1 cellular context compared by ENCODE assay signal in the genomic region with DNA sequence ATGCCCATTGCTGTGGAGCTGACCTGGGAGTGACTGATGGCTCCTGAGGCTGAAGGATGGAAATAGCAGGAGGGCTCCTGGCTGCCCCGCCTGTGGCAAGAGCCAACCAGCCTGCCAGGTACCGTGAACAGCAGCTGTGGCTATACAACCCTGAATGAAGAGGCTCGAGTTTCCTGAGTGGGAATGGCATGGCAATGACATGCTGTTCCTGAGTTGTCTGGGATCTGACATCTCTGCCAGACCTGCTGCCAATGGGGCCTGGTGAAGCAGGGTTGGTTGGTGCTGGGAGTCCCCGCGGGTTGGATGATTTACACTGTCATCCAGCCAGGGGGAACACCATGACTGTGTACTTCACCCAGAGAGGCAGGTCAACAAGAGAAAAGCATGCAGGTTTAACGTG.
TF ChIP-seq lines count a peak whose summit lies in the region.

No MANE protein-coding gene starts in this region.

TF ChIP-seq in HepG2, 621 proteins besides CTCF, POLR2A, EP300 and RAD21:
- TF ChIP-seq, protein P1, sequence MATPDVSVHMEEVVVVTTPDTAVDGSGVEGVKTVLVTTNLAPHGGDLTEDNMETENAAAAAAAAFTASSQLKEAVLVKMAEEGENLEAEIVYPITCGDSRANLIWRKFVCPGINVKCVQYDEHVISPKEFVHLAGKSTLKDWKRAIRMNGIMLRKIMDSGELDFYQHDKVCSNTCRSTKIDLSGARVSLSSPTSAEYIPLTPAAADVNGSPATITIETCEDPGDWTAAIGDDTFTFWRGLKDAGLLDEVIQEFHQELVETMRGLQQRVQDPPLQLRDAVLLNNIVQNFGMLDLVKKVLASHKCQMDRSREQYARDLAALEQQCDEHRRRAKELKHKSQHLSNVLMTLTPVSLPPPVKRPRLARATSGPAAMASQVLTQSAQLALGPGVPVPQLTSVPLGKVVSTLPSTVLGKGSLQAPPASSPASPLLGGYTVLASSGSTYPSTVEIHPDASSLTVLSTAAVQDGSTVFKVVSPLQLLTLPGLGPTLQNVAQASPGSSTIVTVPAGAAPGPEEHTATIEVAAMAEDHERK (CRISPR knock-in tag; IDR thresholded peaks at IDR 0.05; ENCODE audit: low read depth), result no peak
- TF ChIP-seq CBX5 (CRISPR knock-in tag; IDR thresholded peaks at IDR 0.05; ENCODE audit: borderline replicate concordance) (no peak), HNF4G (IDR thresholded peaks at IDR 0.05; ENCODE audit: borderline replicate concordance, low read depth, low read length) (no peak), HNF4G (CRISPR knock-in tag; IDR thresholded peaks at IDR 0.05; ENCODE audit: borderline replicate concordance, low read depth) (no peak), MED13 (CRISPR knock-in tag; IDR thresholded peaks at IDR 0.05) (no peak), ZNF773 (CRISPR knock-in tag; IDR thresholded peaks at IDR 0.05; ENCODE audit: borderline replicate concordance) (no peak), TP53 (CRISPR knock-in tag; conservative IDR thresholded peaks at IDR 0.05) (no peak)
TF ChIP-seq in HepG2: peak in this region for 0.
